ENCODE assay signal across 2 cellular contexts in genomic region chr1:156845055-156845952, GRCh38.
A peak's percentile ranks its signal among the peaks of the same experiment; 100 is the strongest.
TF ChIP-seq lines count a peak whose summit lies in the region.

No MANE protein-coding gene starts in this region.

TF ChIP-seq in HEK293, 187 proteins besides CTCF, POLR2A, EP300 and RAD21:
- TF ChIP-seq HIC1 (tag by site-specific recombination; IDR thresholded peaks at IDR 0.05) = no peak
- no peak for TF ChIP-seq PRDM4 (tag by site-specific recombination; IDR thresholded peaks at IDR 0.05)
- peak; percentile 55 for TF ChIP-seq KLF1 (tag by site-specific recombination; IDR thresholded peaks at IDR 0.05)
TF ChIP-seq in HEK293: peak in this region for 1.

TF ChIP-seq in H1, 55 proteins besides CTCF, POLR2A, EP300 and RAD21:
- TF ChIP-seq SP1 (IDR thresholded peaks at IDR 0.05; ENCODE audit: low read depth, low read length) (0 out of 2 replicates have a peak, but pooled peaks have one; percentile 15), CBX5 (IDR thresholded peaks at IDR 0.05; ENCODE audit: low read depth, low read length) (no peak), CHD1 (IDR thresholded peaks at IDR 0.05; ENCODE audit: low read depth, low read length) (no peak), GTF2F1 (IDR thresholded peaks at IDR 0.05; ENCODE audit: borderline replicate concordance, low read depth, low read length) (no peak), SUZ12 (IDR thresholded peaks at IDR 0.05; ENCODE audit: low read length) (peak; percentile 67; the same call in 1 of the 2 replicates), BCL11A (IDR thresholded peaks at IDR 0.05; ENCODE audit: low read depth in 2 of 2, low read length in 2 of 2) (no peak), KDM5A (IDR thresholded peaks at IDR 0.05; ENCODE audit: low read length) (no peak), JUN (IDR thresholded peaks at IDR 0.05; ENCODE audit: low read depth, low read length) (no peak), MAFK (IDR thresholded peaks at IDR 0.05; ENCODE audit: low read depth, low read length) (no peak), CHD7 (IDR thresholded peaks at IDR 0.05; ENCODE audit: insufficient replicate concordance, low read length) (no peak), TAF7 (optimal IDR thresholded peaks at IDR 0.05; ENCODE audit: borderline replicate concordance, low read depth, low read length) (no peak), JUND (IDR thresholded peaks at IDR 0.05; ENCODE audit: low read length) (no peak), KDM4A (IDR thresholded peaks at IDR 0.05; ENCODE audit: low read depth, low read length, severe bottlenecking) (peak; percentile 83), SIN3A (conservative IDR thresholded peaks at IDR 0.05 in 1 of 2, IDR thresholded peaks at IDR 0.05 in 1 of 2; ENCODE audit: low read depth in 1 of 2, low read length in 2 of 2) (no peak), NRF1 (IDR thresholded peaks at IDR 0.05; ENCODE audit: low read depth, low read length) (no peak), GABPA (IDR thresholded peaks at IDR 0.05; ENCODE audit: borderline replicate concordance, insufficient read depth, low read length) (no peak; the same call in 1 of the 2 replicates), RNF2 (IDR thresholded peaks at IDR 0.05; ENCODE audit: borderline replicate concordance, low read depth, low read length, missing control alignments, poor library complexity, severe bottlenecking) (no peak), USF2 (IDR thresholded peaks at IDR 0.05; ENCODE audit: low read length) (no peak), SAP30 (IDR thresholded peaks at IDR 0.05; ENCODE audit: insufficient read depth, insufficient replicate concordance, low read length) (no peak), CBX8 (IDR thresholded peaks at IDR 0.05; ENCODE audit: borderline replicate concordance, low read depth, low read length) (no peak), PHF8 (conservative IDR thresholded peaks at IDR 0.05; ENCODE audit: low read depth, low read length) (no peak), FOSL1 (IDR thresholded peaks at IDR 0.05; ENCODE audit: insufficient read depth, low read depth, low read length) (no peak), TCF12 (IDR thresholded peaks at IDR 0.05; ENCODE audit: low read depth, low read length) (no peak), EZH2 (IDR thresholded peaks at IDR 0.05; ENCODE audit: low read depth, low read length, severe bottlenecking) (peak; percentile 72), YY1 (IDR thresholded peaks at IDR 0.05; ENCODE audit: low read depth, low read length) (no peak), MAX (IDR thresholded peaks at IDR 0.05) (peak; percentile 13; the same call in 1 of the 2 replicates), KDM1A (IDR thresholded peaks at IDR 0.05; ENCODE audit: borderline replicate concordance, low read length) (no peak), SP4 (IDR thresholded peaks at IDR 0.05; ENCODE audit: low read length) (no peak), E2F6 (IDR thresholded peaks at IDR 0.05) (peak; percentile 67), SIX5 (IDR thresholded peaks at IDR 0.05; ENCODE audit: low read depth, low read length) (no peak), BRCA1 (IDR thresholded peaks at IDR 0.05; ENCODE audit: low read depth, low read length) (no peak), CREB1 (IDR thresholded peaks at IDR 0.05) (no peak), SRF (IDR thresholded peaks at IDR 0.05; ENCODE audit: low read depth, low read length) (no peak)
TF ChIP-seq in H1: peak in this region for 6.
